Comparison of ENCODE assay signal across 1 cellular context in the genomic region with DNA sequence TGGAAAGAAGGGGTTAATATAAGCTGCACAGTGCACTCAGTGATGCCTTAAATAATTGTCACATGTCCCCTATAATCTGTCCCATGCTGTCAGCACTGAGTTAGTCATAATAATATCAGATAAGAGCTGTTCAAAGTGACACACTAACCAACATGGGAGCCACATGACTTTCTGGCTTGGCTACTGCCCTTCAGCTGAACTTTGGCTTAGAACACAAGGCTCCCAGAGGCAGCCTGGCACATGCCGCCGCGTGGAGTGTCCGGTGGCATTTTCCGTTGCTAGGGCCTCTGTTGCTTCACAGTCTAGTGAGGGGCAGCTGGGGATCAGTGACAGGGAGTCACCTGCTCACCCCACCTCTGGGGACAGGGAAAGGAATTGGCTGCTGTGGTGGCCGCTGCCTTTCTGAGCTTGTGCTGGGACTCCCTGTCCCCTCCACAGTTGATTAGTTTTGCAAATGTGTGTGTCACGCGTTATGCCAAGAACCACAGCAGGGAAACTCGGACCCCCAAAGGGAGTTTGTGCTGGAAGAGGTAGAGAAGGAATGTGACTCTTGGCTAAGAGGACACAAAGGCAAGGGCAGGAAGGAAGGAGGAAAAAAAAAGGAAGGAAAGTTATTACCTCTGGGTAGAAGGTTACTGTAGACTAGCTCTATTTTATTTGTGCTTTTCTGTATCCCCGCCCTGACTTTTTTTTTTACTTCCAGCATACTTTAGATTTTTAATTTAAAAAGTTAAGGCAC.
TF ChIP-seq lines count a peak whose summit lies in the region.

No MANE protein-coding gene starts in this region.

TF ChIP-seq in HepG2, 621 proteins besides CTCF, POLR2A, EP300 and RAD21 (continued from another document and continues in another):
- TF ChIP-seq ZBTB7B (CRISPR knock-in tag; IDR thresholded peaks at IDR 0.05), result no peak
- TF ChIP-seq SOX5 (CRISPR knock-in tag; IDR thresholded peaks at IDR 0.05; ENCODE audit: borderline replicate concordance), result peak; percentile 24; the same call in 1 of the 2 replicates
- TF ChIP-seq RFXAP (CRISPR knock-in tag; IDR thresholded peaks at IDR 0.05; ENCODE audit: borderline replicate concordance), result no peak
- no peak for TF ChIP-seq ZNF792 (CRISPR knock-in tag; IDR thresholded peaks at IDR 0.05)
- TF ChIP-seq ZNF703 (CRISPR knock-in tag; IDR thresholded peaks at IDR 0.05; ENCODE audit: borderline replicate concordance), result no peak
- TF ChIP-seq, protein P1, sequence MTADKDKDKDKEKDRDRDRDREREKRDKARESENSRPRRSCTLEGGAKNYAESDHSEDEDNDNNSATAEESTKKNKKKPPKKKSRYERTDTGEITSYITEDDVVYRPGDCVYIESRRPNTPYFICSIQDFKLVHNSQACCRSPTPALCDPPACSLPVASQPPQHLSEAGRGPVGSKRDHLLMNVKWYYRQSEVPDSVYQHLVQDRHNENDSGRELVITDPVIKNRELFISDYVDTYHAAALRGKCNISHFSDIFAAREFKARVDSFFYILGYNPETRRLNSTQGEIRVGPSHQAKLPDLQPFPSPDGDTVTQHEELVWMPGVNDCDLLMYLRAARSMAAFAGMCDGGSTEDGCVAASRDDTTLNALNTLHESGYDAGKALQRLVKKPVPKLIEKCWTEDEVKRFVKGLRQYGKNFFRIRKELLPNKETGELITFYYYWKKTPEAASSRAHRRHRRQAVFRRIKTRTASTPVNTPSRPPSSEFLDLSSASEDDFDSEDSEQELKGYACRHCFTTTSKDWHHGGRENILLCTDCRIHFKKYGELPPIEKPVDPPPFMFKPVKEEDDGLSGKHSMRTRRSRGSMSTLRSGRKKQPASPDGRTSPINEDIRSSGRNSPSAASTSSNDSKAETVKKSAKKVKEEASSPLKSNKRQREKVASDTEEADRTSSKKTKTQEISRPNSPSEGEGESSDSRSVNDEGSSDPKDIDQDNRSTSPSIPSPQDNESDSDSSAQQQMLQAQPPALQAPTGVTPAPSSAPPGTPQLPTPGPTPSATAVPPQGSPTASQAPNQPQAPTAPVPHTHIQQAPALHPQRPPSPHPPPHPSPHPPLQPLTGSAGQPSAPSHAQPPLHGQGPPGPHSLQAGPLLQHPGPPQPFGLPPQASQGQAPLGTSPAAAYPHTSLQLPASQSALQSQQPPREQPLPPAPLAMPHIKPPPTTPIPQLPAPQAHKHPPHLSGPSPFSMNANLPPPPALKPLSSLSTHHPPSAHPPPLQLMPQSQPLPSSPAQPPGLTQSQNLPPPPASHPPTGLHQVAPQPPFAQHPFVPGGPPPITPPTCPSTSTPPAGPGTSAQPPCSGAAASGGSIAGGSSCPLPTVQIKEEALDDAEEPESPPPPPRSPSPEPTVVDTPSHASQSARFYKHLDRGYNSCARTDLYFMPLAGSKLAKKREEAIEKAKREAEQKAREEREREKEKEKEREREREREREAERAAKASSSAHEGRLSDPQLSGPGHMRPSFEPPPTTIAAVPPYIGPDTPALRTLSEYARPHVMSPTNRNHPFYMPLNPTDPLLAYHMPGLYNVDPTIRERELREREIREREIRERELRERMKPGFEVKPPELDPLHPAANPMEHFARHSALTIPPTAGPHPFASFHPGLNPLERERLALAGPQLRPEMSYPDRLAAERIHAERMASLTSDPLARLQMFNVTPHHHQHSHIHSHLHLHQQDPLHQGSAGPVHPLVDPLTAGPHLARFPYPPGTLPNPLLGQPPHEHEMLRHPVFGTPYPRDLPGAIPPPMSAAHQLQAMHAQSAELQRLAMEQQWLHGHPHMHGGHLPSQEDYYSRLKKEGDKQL (CRISPR knock-in tag; IDR thresholded peaks at IDR 0.05; ENCODE audit: low read depth), result no peak
- no peak for TF ChIP-seq CREM (IDR thresholded peaks at IDR 0.05)
- no peak for TF ChIP-seq CREM (CRISPR knock-in tag; IDR thresholded peaks at IDR 0.05)
- TF ChIP-seq NKX3-1 (CRISPR knock-in tag; IDR thresholded peaks at IDR 0.05), result no peak
- TF ChIP-seq DNMT3B (CRISPR knock-in tag; conservative IDR thresholded peaks at IDR 0.05), result no peak
- TF ChIP-seq, protein P2, sequence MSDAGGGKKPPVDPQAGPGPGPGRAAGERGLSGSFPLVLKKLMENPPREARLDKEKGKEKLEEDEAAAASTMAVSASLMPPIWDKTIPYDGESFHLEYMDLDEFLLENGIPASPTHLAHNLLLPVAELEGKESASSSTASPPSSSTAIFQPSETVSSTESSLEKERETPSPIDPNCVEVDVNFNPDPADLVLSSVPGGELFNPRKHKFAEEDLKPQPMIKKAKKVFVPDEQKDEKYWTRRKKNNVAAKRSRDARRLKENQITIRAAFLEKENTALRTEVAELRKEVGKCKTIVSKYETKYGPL (CRISPR knock-in tag; IDR thresholded peaks at IDR 0.05), result no peak
- TF ChIP-seq BHLHE40 (IDR thresholded peaks at IDR 0.05; ENCODE audit: low read length), result peak; percentile 64; the same call in 1 of the 2 replicates
- TF ChIP-seq ZFX (CRISPR knock-in tag; IDR thresholded peaks at IDR 0.05; ENCODE audit: low read depth), result peak; percentile 30; the same call in 1 of the 2 replicates
- no peak for TF ChIP-seq LCORL (IDR thresholded peaks at IDR 0.05)
- TF ChIP-seq LCORL (CRISPR knock-in tag; IDR thresholded peaks at IDR 0.05), result no peak
- TF ChIP-seq ZNF720 (CRISPR knock-in tag; IDR thresholded peaks at IDR 0.05), result no peak
- TF ChIP-seq TRIM24 (CRISPR knock-in tag; IDR thresholded peaks at IDR 0.05), result no peak
- TF ChIP-seq HNRNPK (IDR thresholded peaks at IDR 0.05; ENCODE audit: low read depth, low read length, poor library complexity, severe bottlenecking), result no peak
- TF ChIP-seq ZNF251 (CRISPR knock-in tag; IDR thresholded peaks at IDR 0.05), result no peak
- TF ChIP-seq PHF21A (CRISPR knock-in tag; IDR thresholded peaks at IDR 0.05), result no peak
- TF ChIP-seq, protein P3, sequence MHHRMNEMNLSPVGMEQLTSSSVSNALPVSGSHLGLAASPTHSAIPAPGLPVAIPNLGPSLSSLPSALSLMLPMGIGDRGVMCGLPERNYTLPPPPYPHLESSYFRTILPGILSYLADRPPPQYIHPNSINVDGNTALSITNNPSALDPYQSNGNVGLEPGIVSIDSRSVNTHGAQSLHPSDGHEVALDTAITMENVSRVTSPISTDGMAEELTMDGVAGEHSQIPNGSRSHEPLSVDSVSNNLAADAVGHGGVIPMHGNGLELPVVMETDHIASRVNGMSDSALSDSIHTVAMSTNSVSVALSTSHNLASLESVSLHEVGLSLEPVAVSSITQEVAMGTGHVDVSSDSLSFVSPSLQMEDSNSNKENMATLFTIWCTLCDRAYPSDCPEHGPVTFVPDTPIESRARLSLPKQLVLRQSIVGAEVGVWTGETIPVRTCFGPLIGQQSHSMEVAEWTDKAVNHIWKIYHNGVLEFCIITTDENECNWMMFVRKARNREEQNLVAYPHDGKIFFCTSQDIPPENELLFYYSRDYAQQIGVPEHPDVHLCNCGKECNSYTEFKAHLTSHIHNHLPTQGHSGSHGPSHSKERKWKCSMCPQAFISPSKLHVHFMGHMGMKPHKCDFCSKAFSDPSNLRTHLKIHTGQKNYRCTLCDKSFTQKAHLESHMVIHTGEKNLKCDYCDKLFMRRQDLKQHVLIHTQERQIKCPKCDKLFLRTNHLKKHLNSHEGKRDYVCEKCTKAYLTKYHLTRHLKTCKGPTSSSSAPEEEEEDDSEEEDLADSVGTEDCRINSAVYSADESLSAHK (CRISPR knock-in tag; IDR thresholded peaks at IDR 0.05; ENCODE audit: borderline replicate concordance), result no peak
- TF ChIP-seq RBM39 (IDR thresholded peaks at IDR 0.05; ENCODE audit: low read depth, low read length, poor library complexity, severe bottlenecking), result no peak
- TF ChIP-seq, protein P4, sequence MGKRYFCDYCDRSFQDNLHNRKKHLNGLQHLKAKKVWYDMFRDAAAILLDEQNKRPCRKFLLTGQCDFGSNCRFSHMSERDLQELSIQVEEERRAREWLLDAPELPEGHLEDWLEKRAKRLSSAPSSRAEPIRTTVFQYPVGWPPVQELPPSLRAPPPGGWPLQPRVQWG (CRISPR knock-in tag; IDR thresholded peaks at IDR 0.05; ENCODE audit: borderline replicate concordance, low read depth), result no peak
- TF ChIP-seq HNRNPUL1 (IDR thresholded peaks at IDR 0.05; ENCODE audit: low read depth, low read length), result no peak
- TF ChIP-seq RBM22 (optimal IDR thresholded peaks at IDR 0.05; ENCODE audit: low read length), result no peak
- TF ChIP-seq, protein P5, sequence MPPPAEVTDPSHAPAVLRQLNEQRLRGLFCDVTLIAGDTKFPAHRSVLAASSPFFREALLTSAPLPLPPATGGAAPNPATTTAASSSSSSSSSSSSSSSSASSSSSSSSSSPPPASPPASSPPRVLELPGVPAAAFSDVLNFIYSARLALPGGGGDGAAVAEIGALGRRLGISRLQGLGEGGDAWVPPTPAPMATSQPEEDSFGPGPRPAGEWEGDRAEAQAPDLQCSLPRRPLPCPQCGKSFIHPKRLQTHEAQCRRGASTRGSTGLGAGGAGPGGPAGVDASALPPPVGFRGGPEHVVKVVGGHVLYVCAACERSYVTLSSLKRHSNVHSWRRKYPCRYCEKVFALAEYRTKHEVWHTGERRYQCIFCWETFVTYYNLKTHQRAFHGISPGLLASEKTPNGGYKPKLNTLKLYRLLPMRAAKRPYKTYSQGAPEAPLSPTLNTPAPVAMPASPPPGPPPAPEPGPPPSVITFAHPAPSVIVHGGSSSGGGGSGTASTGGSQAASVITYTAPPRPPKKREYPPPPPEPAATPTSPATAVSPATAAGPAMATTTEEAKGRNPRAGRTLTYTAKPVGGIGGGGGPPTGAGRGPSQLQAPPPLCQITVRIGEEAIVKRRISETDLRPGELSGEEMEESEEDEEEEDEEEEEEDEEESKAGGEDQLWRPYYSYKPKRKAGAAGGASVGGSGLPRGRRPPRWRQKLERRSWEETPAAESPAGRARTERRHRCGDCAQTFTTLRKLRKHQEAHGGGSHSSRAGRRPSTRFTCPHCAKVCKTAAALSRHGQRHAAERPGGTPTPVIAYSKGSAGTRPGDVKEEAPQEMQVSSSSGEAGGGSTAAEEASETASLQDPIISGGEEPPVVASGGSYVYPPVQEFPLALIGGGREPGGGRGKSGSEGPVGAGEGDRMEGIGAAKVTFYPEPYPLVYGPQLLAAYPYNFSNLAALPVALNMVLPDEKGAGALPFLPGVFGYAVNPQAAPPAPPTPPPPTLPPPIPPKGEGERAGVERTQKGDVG (CRISPR knock-in tag; IDR thresholded peaks at IDR 0.05; ENCODE audit: borderline replicate concordance), result no peak
- TF ChIP-seq, protein P6, sequence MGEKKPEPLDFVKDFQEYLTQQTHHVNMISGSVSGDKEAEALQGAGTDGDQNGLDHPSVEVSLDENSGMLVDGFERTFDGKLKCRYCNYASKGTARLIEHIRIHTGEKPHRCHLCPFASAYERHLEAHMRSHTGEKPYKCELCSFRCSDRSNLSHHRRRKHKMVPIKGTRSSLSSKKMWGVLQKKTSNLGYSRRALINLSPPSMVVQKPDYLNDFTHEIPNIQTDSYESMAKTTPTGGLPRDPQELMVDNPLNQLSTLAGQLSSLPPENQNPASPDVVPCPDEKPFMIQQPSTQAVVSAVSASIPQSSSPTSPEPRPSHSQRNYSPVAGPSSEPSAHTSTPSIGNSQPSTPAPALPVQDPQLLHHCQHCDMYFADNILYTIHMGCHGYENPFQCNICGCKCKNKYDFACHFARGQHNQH (CRISPR knock-in tag; IDR thresholded peaks at IDR 0.05), result no peak
- TF ChIP-seq, protein P7, sequence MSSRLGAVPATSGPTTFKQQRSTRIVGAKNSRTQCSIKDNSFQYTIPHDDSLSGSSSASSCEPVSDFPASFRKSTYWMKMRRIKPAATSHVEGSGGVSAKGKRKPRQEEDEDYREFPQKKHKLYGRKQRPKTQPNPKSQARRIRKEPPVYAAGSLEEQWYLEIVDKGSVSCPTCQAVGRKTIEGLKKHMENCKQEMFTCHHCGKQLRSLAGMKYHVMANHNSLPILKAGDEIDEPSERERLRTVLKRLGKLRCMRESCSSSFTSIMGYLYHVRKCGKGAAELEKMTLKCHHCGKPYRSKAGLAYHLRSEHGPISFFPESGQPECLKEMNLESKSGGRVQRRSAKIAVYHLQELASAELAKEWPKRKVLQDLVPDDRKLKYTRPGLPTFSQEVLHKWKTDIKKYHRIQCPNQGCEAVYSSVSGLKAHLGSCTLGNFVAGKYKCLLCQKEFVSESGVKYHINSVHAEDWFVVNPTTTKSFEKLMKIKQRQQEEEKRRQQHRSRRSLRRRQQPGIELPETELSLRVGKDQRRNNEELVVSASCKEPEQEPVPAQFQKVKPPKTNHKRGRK (CRISPR knock-in tag; IDR thresholded peaks at IDR 0.05), result no peak
- TF ChIP-seq, protein P8, sequence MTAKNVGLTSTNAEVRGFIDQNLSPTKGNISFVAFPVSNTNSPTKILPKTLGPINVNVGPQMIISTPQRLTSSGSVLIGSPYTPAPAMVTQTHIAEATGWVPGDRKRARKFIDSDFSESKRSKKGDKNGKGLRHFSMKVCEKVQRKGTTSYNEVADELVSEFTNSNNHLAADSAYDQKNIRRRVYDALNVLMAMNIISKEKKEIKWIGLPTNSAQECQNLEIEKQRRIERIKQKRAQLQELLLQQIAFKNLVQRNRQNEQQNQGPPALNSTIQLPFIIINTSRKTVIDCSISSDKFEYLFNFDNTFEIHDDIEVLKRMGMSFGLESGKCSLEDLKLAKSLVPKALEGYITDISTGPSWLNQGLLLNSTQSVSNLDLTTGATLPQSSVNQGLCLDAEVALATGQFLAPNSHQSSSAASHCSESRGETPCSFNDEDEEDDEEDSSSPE (CRISPR knock-in tag; IDR thresholded peaks at IDR 0.05), result no peak
- TF ChIP-seq GTF2F1 (IDR thresholded peaks at IDR 0.05; ENCODE audit: low read length), result no peak
- TF ChIP-seq NONO (IDR thresholded peaks at IDR 0.05), result no peak
- no peak for TF ChIP-seq NONO (CRISPR knock-in tag; conservative IDR thresholded peaks at IDR 0.05)
- TF ChIP-seq TCF7L2 (IDR thresholded peaks at IDR 0.05; ENCODE audit: low read depth, low read length), result no peak
- no peak for TF ChIP-seq EED (CRISPR knock-in tag; IDR thresholded peaks at IDR 0.05)
- no peak for TF ChIP-seq ZSCAN25 (CRISPR knock-in tag; IDR thresholded peaks at IDR 0.05)
- TF ChIP-seq ATRX (CRISPR knock-in tag; IDR thresholded peaks at IDR 0.05; ENCODE audit: borderline replicate concordance), result no peak
- TF ChIP-seq ZNF263 (CRISPR knock-in tag; IDR thresholded peaks at IDR 0.05), result no peak
- TF ChIP-seq PAX8 (CRISPR knock-in tag; IDR thresholded peaks at IDR 0.05; ENCODE audit: borderline replicate concordance), result no peak
- TF ChIP-seq ZNF782 (CRISPR knock-in tag; IDR thresholded peaks at IDR 0.05; ENCODE audit: borderline replicate concordance), result 0 out of 2 replicates have a peak, but pooled peaks have one; percentile 33
- TF ChIP-seq, protein P9, sequence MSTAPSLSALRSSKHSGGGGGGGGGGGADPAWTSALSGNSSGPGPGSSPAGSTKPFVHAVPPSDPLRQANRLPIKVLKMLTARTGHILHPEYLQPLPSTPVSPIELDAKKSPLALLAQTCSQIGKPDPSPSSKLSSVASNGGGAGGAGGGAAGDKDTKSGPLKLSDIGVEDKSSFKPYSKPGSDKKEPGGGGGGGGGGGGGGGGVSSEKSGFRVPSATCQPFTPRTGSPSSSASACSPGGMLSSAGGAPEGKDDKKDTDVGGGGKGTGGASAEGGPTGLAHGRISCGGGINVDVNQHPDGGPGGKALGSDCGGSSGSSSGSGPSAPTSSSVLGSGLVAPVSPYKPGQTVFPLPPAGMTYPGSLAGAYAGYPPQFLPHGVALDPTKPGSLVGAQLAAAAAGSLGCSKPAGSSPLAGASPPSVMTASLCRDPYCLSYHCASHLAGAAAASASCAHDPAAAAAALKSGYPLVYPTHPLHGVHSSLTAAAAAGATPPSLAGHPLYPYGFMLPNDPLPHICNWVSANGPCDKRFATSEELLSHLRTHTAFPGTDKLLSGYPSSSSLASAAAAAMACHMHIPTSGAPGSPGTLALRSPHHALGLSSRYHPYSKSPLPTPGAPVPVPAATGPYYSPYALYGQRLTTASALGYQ (CRISPR knock-in tag; IDR thresholded peaks at IDR 0.05), result no peak
- TF ChIP-seq MBD4 (IDR thresholded peaks at IDR 0.05; ENCODE audit: borderline replicate concordance, low read length), result no peak
- TF ChIP-seq ZFP62 (CRISPR knock-in tag; IDR thresholded peaks at IDR 0.05), result no peak
- TF ChIP-seq MBNL3 (CRISPR knock-in tag; conservative IDR thresholded peaks at IDR 0.05), result no peak
- no peak for TF ChIP-seq SNRNP70 (IDR thresholded peaks at IDR 0.05; ENCODE audit: low read depth, low read length)
